In the genomic region with DNA sequence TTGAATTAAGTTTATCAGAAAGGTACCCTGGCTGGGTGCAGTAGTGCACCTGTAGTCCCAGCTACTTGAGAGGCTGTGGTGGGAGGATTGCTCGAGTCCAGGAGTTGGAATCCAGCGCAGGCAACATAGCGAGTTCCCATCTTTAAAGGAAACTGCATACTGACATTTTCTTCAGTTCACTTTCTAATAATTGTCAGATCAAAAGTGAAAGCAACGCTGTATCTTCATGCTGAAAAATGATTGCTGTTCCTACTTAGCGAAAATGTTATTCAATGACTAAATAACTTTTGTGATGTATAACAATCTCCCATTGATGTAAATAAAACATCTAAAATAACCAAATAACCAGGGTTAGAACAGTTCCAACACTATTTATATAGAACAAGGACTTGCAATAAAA, we compare ENCODE assay signal across 8 cellular contexts. TPM values are rescaled to one million over a fixed set of nuclear protein-coding genes. Genes with fewer than 3 reads are reported as not detected.
DNase-seq lines count a peak whose midpoint lies in the region; ATAC-seq and TF ChIP-seq lines count a peak whose summit lies in the region.

No MANE protein-coding gene starts in this region.

- H2AFZ ChIP-seq in MM.1S (ENCODE audit: low read length) = no peak overlapping the region
- H2AFZ ChIP-seq in neural progenitor cell (replicated peaks) = no peak overlapping the region

- CTCF ChIA-PET in CD4-positive, alpha-beta T cell (lab: Charles Lee) = no interaction called here

- no peaks in the 10 kb centered on the region for H3K9me3 ChIP-seq in CD4-positive, alpha-beta T cell (ENCODE audit: control insufficient read depth, low read length)
- no peaks in the 10 kb centered on the region for H3K9me3 ChIP-seq in MM.1S (replicated peaks; ENCODE audit: insufficient read depth, low read length)
- H3K9me3 ChIP-seq in duodenal mucosa (ENCODE audit: control insufficient read depth in 1 of 2, low read length in 2 of 2) = no peaks in the 10 kb centered on the region
- H3K9me3 ChIP-seq in neural progenitor cell (ENCODE audit: low read depth) = no peaks in the 10 kb centered on the region

- TF ChIP-seq CTCF in CD4-positive, alpha-beta T cell (IDR thresholded peaks at IDR 0.05) = no peak
- TF ChIP-seq CTCF in MM.1S (IDR thresholded peaks at IDR 0.05; ENCODE audit: low read length) (no peak), neural progenitor cell (IDR thresholded peaks at IDR 0.05) (no peak)

- no peaks in the 10 kb centered on the region for H3K27me3 ChIP-seq in CD4-positive, alpha-beta T cell (ENCODE audit: control insufficient read depth, insufficient read depth, low read length)
- H3K27me3 ChIP-seq in MM.1S (replicated peaks; ENCODE audit: insufficient read depth, low read length) = no peaks in the 10 kb centered on the region
- no peaks in the 10 kb centered on the region for H3K27me3 ChIP-seq in duodenal mucosa (ENCODE audit: control insufficient read depth in 1 of 2, insufficient read depth in 2 of 2, low read length in 2 of 2)
- H3K27me3 ChIP-seq in neural progenitor cell = no peaks in the 10 kb centered on the region

- H3K27ac ChIP-seq in CD4-positive, alpha-beta T cell (ENCODE audit: low read depth, low read length) = no peak overlapping the region
- no peak overlapping the region for H3K27ac ChIP-seq in MM.1S (ENCODE audit: low read length)
- H3K27ac ChIP-seq in duodenal mucosa (ENCODE audit: low read depth, low read length) = no peak overlapping the region
- no peak overlapping the region for H3K27ac ChIP-seq in neural progenitor cell

- H3K9ac ChIP-seq in MM.1S (ENCODE audit: low read length) (no peak overlapping the region; the same call in 1 of the 2 replicates), duodenal mucosa (ENCODE audit: low read depth in 1 of 2, low read length in 2 of 2) (peak overlapping the region; percentile 22 to 96), neural progenitor cell (peak overlapping the region; percentile 97)

- DNase-seq in CD4-positive, alpha-beta T cell = no peak
- DNase-seq in MM.1S = peak; percentile 22
- no peak for DNase-seq in neural progenitor cell (ENCODE audit: low spot score)
- no peak for DNase-seq in hypothalamus (lab: John Stamatoyannopoulos, UW)
- DNase-seq in stimulated activated CD4-positive, alpha-beta T cell treated with anti-CD3 and anti-CD28 coated beads, Interleukin-4, amount 100 ng/mL, for 4 hours = no peak
- DNase-seq in retina = no peak

- H3K4me1 ChIP-seq in MM.1S (ENCODE audit: low read length) = no peaks in the 10 kb centered on the region
- peaks cover 5 to 9% of the 10 kb centered on the region in 2 donors for H3K4me1 ChIP-seq in duodenal mucosa (ENCODE audit: control insufficient read depth in 1 of 2, insufficient read depth in 2 of 2, low read length in 2 of 2)
- peaks cover 18% of the 10 kb centered on the region for H3K4me1 ChIP-seq in neural progenitor cell

- peak overlapping the region; percentile 79 for H3K4me3 ChIP-seq in MM.1S (ENCODE audit: low read length)
- H3K4me3 ChIP-seq in duodenal mucosa (ENCODE audit: low read depth in 1 of 2, low read length in 2 of 2) = peak overlapping the region; percentile 88 to 92
- H3K4me3 ChIP-seq in neural progenitor cell = peak overlapping the region; percentile 70

- no peaks in the 10 kb centered on the region for H3K9me2 ChIP-seq in MM.1S (replicated peaks; ENCODE audit: insufficient read depth, low read length)

- H3K79me2 ChIP-seq in MM.1S (ENCODE audit: low read length) (peaks cover 62% of the 10 kb centered on the region), neural progenitor cell (ENCODE audit: low read depth) (peaks cover 76% of the 10 kb centered on the region)

- H3K27me3 Mint-ChIP-seq in CD4-positive, alpha-beta T cell = no peaks in the 10 kb centered on the region
- H3K27me3 Mint-ChIP-seq in neural progenitor cell (ENCODE audit: insufficient read depth, low read depth) = peaks cover 8% of the 10 kb centered on the region

- peaks cover 55% of the 10 kb centered on the region for H3K4me1 Mint-ChIP-seq in CD4-positive, alpha-beta T cell (ENCODE audit: low read depth)
- peaks cover 18% of the 10 kb centered on the region for H3K4me1 Mint-ChIP-seq in neural progenitor cell

- H3K4me2 ChIP-seq in MM.1S (ENCODE audit: low read depth, low read length) (peak overlapping the region; percentile 50), neural progenitor cell (peak overlapping the region; percentile 90)

- no peaks in the 10 kb centered on the region for H4K20me1 ChIP-seq in MM.1S (ENCODE audit: insufficient read depth, low read length)
- H4K20me1 ChIP-seq in neural progenitor cell (ENCODE audit: low read depth) = peaks cover 21% of the 10 kb centered on the region

- peak overlapping the region; percentile 99 for H3K27ac Mint-ChIP-seq in CD4-positive, alpha-beta T cell
- H3K27ac Mint-ChIP-seq in neural progenitor cell = no peak overlapping the region

- ATAC-seq in CD4-positive, alpha-beta T cell (ENCODE audit: poor library complexity) = no peak
- ATAC-seq in HG03108 (IDR thresholded peaks at IDR 0.05; ENCODE audit: unreplicated experiment) = no peak

- H3F3A ChIP-seq in MM.1S (ENCODE audit: insufficient read depth, low read length) = 0 out of 2 replicates have a peak, but pooled peaks cover 2% of the 10 kb centered on the region
- peaks cover 17% of the 10 kb centered on the region for H3F3A ChIP-seq in neural progenitor cell (ENCODE audit: low read depth)

- H3K36me3 ChIP-seq in MM.1S (replicated peaks; ENCODE audit: insufficient read depth, low read length) (no peaks in the 10 kb centered on the region), duodenal mucosa (ENCODE audit: control insufficient read depth in 1 of 2, insufficient read depth in 2 of 2, low read length in 2 of 2) (peaks cover 0 to 3% of the 10 kb centered on the region in 2 donors), neural progenitor cell (no peaks in the 10 kb centered on the region)

- H3K9me3 Mint-ChIP-seq in CD4-positive, alpha-beta T cell = no peaks in the 10 kb centered on the region
- H3K9me3 Mint-ChIP-seq in neural progenitor cell = no peaks in the 10 kb centered on the region

- intact Hi-C loops in CD4-positive, alpha-beta T cell (cut with DNase I, micrococcal nuclease) = loop anchor here in 1 of 2 experiments (5.0 kb wide), 3 partner anchors 69 to 169 kb away; partner anchors contain the start of genes GINM1, KATNA1 and PPIL4

- H3K36me3 Mint-ChIP-seq in CD4-positive, alpha-beta T cell (ENCODE audit: low read depth) = peaks cover 18% of the 10 kb centered on the region
- peaks cover 10% of the 10 kb centered on the region for H3K36me3 Mint-ChIP-seq in neural progenitor cell

- H3K4me3 Mint-ChIP-seq in CD4-positive, alpha-beta T cell = peak overlapping the region; percentile 100
- H3K4me3 Mint-ChIP-seq in neural progenitor cell = peak overlapping the region; percentile 90

- POLR2A ChIA-PET in CD4-positive, alpha-beta T cell (lab: Charles Lee) = interaction anchor here (1.0 to 4.3 kb wide), 2 partner anchors 32 to 150 kb away, joined by 4 to 66 read pairs; partner anchors contain the start of genes GINM1, NUP43 and PCMT1

RNA-seq across cellular contexts. Expression of gene LATS1, which starts 1.7 kb away (rescaled TPM):
- 10 to 100 TPM; 36.1 to 39.6 TPM for total RNA-seq in CD4-positive, alpha-beta T cell
- total RNA-seq in neural progenitor cell (ENCODE audit: low replicate concordance) = 21.1 and 28.0 TPM in 2 replicates

RNA-seq across cellular contexts. Expression of gene NUP43, which starts 30.1 kb away (rescaled TPM):
- total RNA-seq in CD4-positive, alpha-beta T cell = 10 to 100 TPM; 14.2 to 14.5 TPM
- total RNA-seq in neural progenitor cell (ENCODE audit: low replicate concordance) = 84.5 and 107 TPM in 2 replicates

RNA-seq across cellular contexts. Expression of gene PCMT1, which starts 33.4 kb away (rescaled TPM):
- 10 to 100 TPM; 14.4 to 15.7 TPM for total RNA-seq in CD4-positive, alpha-beta T cell
- 112 and 133 TPM in 2 replicates for total RNA-seq in neural progenitor cell (ENCODE audit: low replicate concordance)
